ENCODE assay signal across 10 cellular contexts in the genomic region with DNA sequence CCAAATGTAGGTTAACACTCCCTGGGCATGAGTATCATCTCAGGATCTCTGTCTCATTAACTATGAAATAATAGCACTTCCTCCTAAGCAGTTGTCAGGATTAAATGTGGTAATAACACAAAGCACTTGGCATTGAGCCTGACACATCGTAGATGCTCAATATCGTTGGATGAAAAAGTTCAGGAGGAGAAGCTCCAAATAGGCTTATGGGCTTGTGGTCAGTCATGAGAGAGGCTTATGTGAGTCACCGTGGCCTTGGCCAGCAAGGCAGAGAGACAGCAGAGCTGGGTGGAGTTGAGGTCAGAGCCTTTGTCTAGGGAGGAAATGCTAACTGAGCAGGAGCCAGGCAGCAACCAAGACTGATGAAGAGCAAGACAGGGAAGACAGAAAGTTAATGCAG.
A peak's percentile ranks its signal among the peaks of the same experiment; 100 is the strongest.
DNase-seq lines count a peak whose midpoint lies in the region; ATAC-seq lines count a peak whose summit lies in the region.
"Had no signal": no experiment of that assay in that cellular context is flagged by ENCODE, and none has a peak within 500 bp of the region (broad histone marks: within the 10 kb centered on the region; RNA-seq: fewer than 3 reads in every experiment).

No MANE protein-coding gene starts in this region.

- no peaks in the 10 kb centered on the region for H3K9me3 Mint-ChIP-seq in activated CD4-positive, alpha-beta memory T cell treated with anti-CD3 and anti-CD28 coated beads, Interleukin-2, amount 10 ng/mL, durations not matched to agents 7 days and 5 days
- no peaks in the 10 kb centered on the region for H3K9me3 Mint-ChIP-seq in activated CD4-positive, alpha-beta memory T cell treated with anti-CD3 and anti-CD28 coated beads for 36 hours
- no peaks in the 10 kb centered on the region for H3K9me3 Mint-ChIP-seq in T-helper 2 cell treated with Interferon-gamma antibody and Interleukin-4, amounts not matched to agents 5 μg/mL and 100 μg/mL, for 36 hours
- H3K9me3 Mint-ChIP-seq: T-helper 1 cell treated with Interleukin-12 subunit alpha and Interleukin-12 subunit beta and Interleukin-4 antibody, amounts not matched to agents 30 μg/mL and 1 μg/mL, for 36 hours had no signal

- H3K4me1 Mint-ChIP-seq in activated CD4-positive, alpha-beta memory T cell treated with anti-CD3 and anti-CD28 coated beads, Interleukin-2, amount 10 ng/mL, durations not matched to agents 7 days and 5 days: peaks cover 43% of the 10 kb centered on the region
- H3K4me1 Mint-ChIP-seq in activated CD4-positive, alpha-beta memory T cell treated with anti-CD3 and anti-CD28 coated beads for 36 hours (ENCODE audit: low read depth): peaks cover 17% of the 10 kb centered on the region
- peaks cover 40% of the 10 kb centered on the region for H3K4me1 Mint-ChIP-seq in T-helper 2 cell treated with Interferon-gamma antibody and Interleukin-4, amounts not matched to agents 5 μg/mL and 100 μg/mL, for 36 hours (ENCODE audit: low read depth)

- intact Hi-C loops in activated CD4-positive, alpha-beta memory T cell treated with anti-CD3 and anti-CD28 coated beads for 36 hours (cut with micrococcal nuclease): no loop called here
- intact Hi-C loops in left ventricle myocardium superior (cut with micrococcal nuclease): no loop called here

- H3K4me3 Mint-ChIP-seq in activated CD4-positive, alpha-beta memory T cell treated with anti-CD3 and anti-CD28 coated beads, Interleukin-2, amount 10 ng/mL, durations not matched to agents 7 days and 5 days: no peak overlapping the region
- no peak overlapping the region for H3K4me3 Mint-ChIP-seq in activated CD4-positive, alpha-beta memory T cell treated with anti-CD3 and anti-CD28 coated beads for 36 hours
- peak overlapping the region; percentile 35 for H3K4me3 Mint-ChIP-seq in T-helper 2 cell treated with Interferon-gamma antibody and Interleukin-4, amounts not matched to agents 5 μg/mL and 100 μg/mL, for 36 hours
- H3K4me3 Mint-ChIP-seq: T-helper 1 cell treated with Interleukin-12 subunit alpha and Interleukin-12 subunit beta and Interleukin-4 antibody, amounts not matched to agents 30 μg/mL and 1 μg/mL, for 36 hours had no signal

- ATAC-seq in left ventricle myocardium superior (peak; percentile 79), HG03439 (IDR thresholded peaks at IDR 0.05; ENCODE audit: unreplicated experiment) (no peak), GM18870 (IDR thresholded peaks at IDR 0.05; ENCODE audit: unreplicated experiment) (no peak)

- no peaks in the 10 kb centered on the region for H3K36me3 Mint-ChIP-seq in activated CD4-positive, alpha-beta memory T cell treated with anti-CD3 and anti-CD28 coated beads, Interleukin-2, amount 10 ng/mL, durations not matched to agents 7 days and 5 days (ENCODE audit: low read depth)
- no peaks in the 10 kb centered on the region for H3K36me3 Mint-ChIP-seq in activated CD4-positive, alpha-beta memory T cell treated with anti-CD3 and anti-CD28 coated beads for 36 hours
- H3K36me3 Mint-ChIP-seq in T-helper 2 cell treated with Interferon-gamma antibody and Interleukin-4, amounts not matched to agents 5 μg/mL and 100 μg/mL, for 36 hours (ENCODE audit: low read depth): no peaks in the 10 kb centered on the region

- POLR2A ChIA-PET in activated CD4-positive, alpha-beta memory T cell treated with anti-CD3 and anti-CD28 coated beads, Interleukin-2, amount 10 ng/mL, durations not matched to agents 7 days and 5 days (lab: Charles Lee): interaction anchor here (0.8 kb wide), 2 partner anchors 20 to 68 kb away, joined by 3 read pairs; partner anchors contain the start of gene PPM1B
- POLR2A ChIA-PET in activated CD4-positive, alpha-beta memory T cell treated with anti-CD3 and anti-CD28 coated beads for 36 hours (lab: Charles Lee): no interaction called here

- H3K27ac Mint-ChIP-seq in activated CD4-positive, alpha-beta memory T cell treated with anti-CD3 and anti-CD28 coated beads, Interleukin-2, amount 10 ng/mL, durations not matched to agents 7 days and 5 days: peak overlapping the region; percentile 13
- H3K27ac Mint-ChIP-seq in activated CD4-positive, alpha-beta memory T cell treated with anti-CD3 and anti-CD28 coated beads for 36 hours: no peak overlapping the region
- peak overlapping the region; percentile 69 for H3K27ac Mint-ChIP-seq in T-helper 2 cell treated with Interferon-gamma antibody and Interleukin-4, amounts not matched to agents 5 μg/mL and 100 μg/mL, for 36 hours
- H3K27ac Mint-ChIP-seq: T-helper 1 cell treated with Interleukin-12 subunit alpha and Interleukin-12 subunit beta and Interleukin-4 antibody, amounts not matched to agents 30 μg/mL and 1 μg/mL, for 36 hours had no signal

- CTCF ChIA-PET in activated CD4-positive, alpha-beta memory T cell treated with anti-CD3 and anti-CD28 coated beads, Interleukin-2, amount 10 ng/mL, durations not matched to agents 7 days and 5 days (lab: Charles Lee): interaction anchor here (1.4 to 1.5 kb wide), 2 partner anchors 12 to 57 kb away, joined by 4 read pairs; no protein-coding TSS in a partner anchor
- CTCF ChIA-PET in activated CD4-positive, alpha-beta memory T cell treated with anti-CD3 and anti-CD28 coated beads for 36 hours (lab: Charles Lee): no interaction called here

- no peaks in the 10 kb centered on the region for H3K27me3 Mint-ChIP-seq in activated CD4-positive, alpha-beta memory T cell treated with anti-CD3 and anti-CD28 coated beads, Interleukin-2, amount 10 ng/mL, durations not matched to agents 7 days and 5 days
- H3K27me3 Mint-ChIP-seq in activated CD4-positive, alpha-beta memory T cell treated with anti-CD3 and anti-CD28 coated beads for 36 hours: no peaks in the 10 kb centered on the region
- no peaks in the 10 kb centered on the region for H3K27me3 Mint-ChIP-seq in T-helper 2 cell treated with Interferon-gamma antibody and Interleukin-4, amounts not matched to agents 5 μg/mL and 100 μg/mL, for 36 hours (ENCODE audit: low read depth)

- DNase-seq in activated CD4-positive, alpha-beta memory T cell treated with anti-CD3 and anti-CD28 coated beads, Interleukin-2, amount 10 ng/mL, durations not matched to agents 7 days and 5 days: peak; percentile 26
- no peak for DNase-seq in activated CD4-positive, alpha-beta memory T cell treated with anti-CD3 and anti-CD28 coated beads for 36 hours
- peak; percentile 24 for DNase-seq in T-helper 2 cell treated with Interferon-gamma antibody and Interleukin-4, amounts not matched to agents 5 μg/mL and 100 μg/mL, for 36 hours (ENCODE audit: low spot score)
- peak; percentile 48 for DNase-seq in left ventricle myocardium superior
- DNase-seq in ureter (ENCODE audit: low spot score): peak; percentile 47
- no peak for DNase-seq in medulla oblongata (ENCODE audit: extremely low spot score)
- DNase-seq: DND-41 had no signal

Comparison
In these comparisons a context has a peak if more than half of its experiments do, and no peak if none do; other contexts are left out.
1. DNase-seq: peak in activated CD4-positive, alpha-beta memory T cell treated with anti-CD3 and anti-CD28 coated beads, Interleukin-2, amount 10 ng/mL, durations not matched to agents 7 days and 5 days (single experiment), T-helper 2 cell treated with Interferon-gamma antibody and Interleukin-4, amounts not matched to agents 5 μg/mL and 100 μg/mL, for 36 hours (single experiment), left ventricle myocardium superior (single experiment) and ureter (single experiment); none in activated CD4-positive, alpha-beta memory T cell treated with anti-CD3 and anti-CD28 coated beads for 36 hours (single experiment) and medulla oblongata (single experiment).